ENCODE assay signal across 7 cellular contexts in the genomic region with DNA sequence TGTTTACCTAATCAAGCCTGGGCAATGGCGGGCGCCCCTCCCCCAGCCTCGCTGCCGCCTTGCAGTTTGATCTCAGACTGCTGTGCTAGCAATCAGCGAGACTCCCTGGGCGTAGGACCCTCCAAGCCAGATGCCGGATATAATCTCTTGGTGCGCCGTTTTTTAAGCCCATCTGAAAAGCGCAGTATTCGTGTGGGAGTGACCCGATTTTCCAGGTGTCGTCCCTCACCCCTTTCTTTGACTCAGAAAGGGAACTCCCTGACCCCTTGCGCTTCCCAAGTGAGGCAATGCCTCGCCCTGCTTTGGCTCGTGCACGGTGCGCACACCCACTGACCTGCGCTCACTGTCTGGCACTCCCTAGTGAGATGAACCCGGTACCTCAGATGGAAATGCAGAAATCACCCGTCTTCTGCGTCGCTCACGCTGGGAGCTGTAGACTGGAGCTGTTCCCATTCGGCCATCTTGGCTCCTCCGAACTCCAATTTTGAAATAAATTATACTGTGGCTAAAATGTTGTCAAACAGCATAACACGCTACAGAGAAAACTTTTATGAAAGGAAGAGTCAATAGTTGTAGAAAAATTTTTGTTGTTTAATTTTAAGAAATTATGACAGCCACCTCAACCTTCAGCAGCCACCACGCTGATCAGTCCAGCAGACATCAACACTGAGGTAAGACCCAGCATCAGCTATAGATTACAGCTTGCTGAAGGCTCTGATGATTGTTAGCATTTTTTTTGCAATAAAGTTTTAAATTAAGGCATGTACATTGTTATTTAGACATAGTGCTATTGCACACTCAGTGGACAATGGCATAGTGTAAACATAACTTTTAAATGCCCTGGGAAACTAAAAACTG.
DNase-seq lines count a peak whose midpoint lies in the region; FAIRE-seq and TF ChIP-seq lines count a peak whose summit lies in the region.
"Not testable (repeated sequence)": the region's sequence is repeated elsewhere in the genome, so short reads cannot be mapped to it uniquely, and the experiment has no call there.

No MANE protein-coding gene starts in this region.

- peak overlapping the region; percentile 68 for H3K4me3 Mint-ChIP-seq in chondrocyte (ENCODE audit: unreplicated experiment)
- peak overlapping the region; percentile 43 for H3K4me3 Mint-ChIP-seq in osteocyte (ENCODE audit: unreplicated experiment)

- not testable (repeated sequence) for H3K27ac ChIP-seq in kidney (ENCODE audit: low read depth in 2 of 2, low read length in 2 of 2)

- not testable (repeated sequence) for FAIRE-seq in kidney (lab: Jason Lieb, UNC)

- not testable (repeated sequence) for H3K4me1 ChIP-seq in kidney (ENCODE audit: control insufficient read depth in 1 of 2, insufficient read depth in 1 of 2, low read depth in 1 of 2, low read length in 2 of 2)

- CTCF ChIA-PET in HEK293T (lab: Yijun Ruan, JAX), result not testable (repeated sequence)

- H3K4me1 Mint-ChIP-seq in chondrocyte (ENCODE audit: low read depth); osteocyte (ENCODE audit: unreplicated experiment): not testable (repeated sequence)

- H3K4me3 ChIP-seq in kidney (ENCODE audit: low read length in 2 of 2), result not testable (repeated sequence)

- not testable (repeated sequence) for H3K9me3 ChIP-seq in kidney (ENCODE audit: control insufficient read depth in 1 of 2, low read length in 2 of 2)

- POLR2A ChIA-PET in HEK293T (lab: Yijun Ruan, JAX), result not testable (repeated sequence)

- intact Hi-C loops in kidney (cut with DNase I), result not testable (repeated sequence)

- DNase-seq in DMS53 (lab: John Stamatoyannopoulos, UW), result peak; percentile 69
- DNase-seq in HEK293T (ENCODE audit: extremely low spot score); chondrocyte (ENCODE audit: low spot score); osteocyte (ENCODE audit: extremely low spot score, unreplicated experiment): not testable (repeated sequence)
- DNase-seq in NCI-H2171 (lab: John Stamatoyannopoulos, UW), result peak; percentile 3
- peak; percentile 71 for DNase-seq in NCI-H748 (lab: John Stamatoyannopoulos, UW; ENCODE audit: unreplicated experiment)
- peak; percentile 40 for DNase-seq in kidney

- TF ChIP-seq CTCF in chondrocyte (IDR thresholded peaks at IDR 0.05); kidney (IDR thresholded peaks at IDR 0.05; ENCODE audit: borderline replicate concordance, extremely low read depth, insufficient read depth); osteocyte (IDR thresholded peaks at IDR 0.05): not testable (repeated sequence)

- not testable (repeated sequence) for H3K27me3 Mint-ChIP-seq in chondrocyte (ENCODE audit: low read depth); osteocyte (ENCODE audit: unreplicated experiment)

- not testable (repeated sequence) for H3K9ac ChIP-seq in kidney (ENCODE audit: low read length in 2 of 2)

- H3K36me3 ChIP-seq in kidney (ENCODE audit: control insufficient read depth in 1 of 2, insufficient read depth in 2 of 2, low read length in 2 of 2), result not testable (repeated sequence)

- H3K27ac Mint-ChIP-seq in chondrocyte (ENCODE audit: unreplicated experiment); osteocyte (ENCODE audit: unreplicated experiment): not testable (repeated sequence)

- not testable (repeated sequence) for H3K36me3 Mint-ChIP-seq in chondrocyte (ENCODE audit: low read depth); osteocyte (ENCODE audit: unreplicated experiment)

- not testable (repeated sequence) for H3K9me3 Mint-ChIP-seq in chondrocyte (ENCODE audit: low read depth); osteocyte (ENCODE audit: unreplicated experiment)

TF ChIP-seq in HEK293T, 16 proteins besides CTCF, POLR2A, EP300 and RAD21:
- TF ChIP-seq L3MBTL2 (conservative IDR thresholded peaks at IDR 0.05), result peak; percentile 62
